Comparison of ENCODE assay signal across 8 cellular contexts in genomic region chr14:101120636-101121398, GRCh38.
DNase-seq lines count a peak whose midpoint lies in the region; ATAC-seq and TF ChIP-seq lines count a peak whose summit lies in the region.

No MANE protein-coding gene starts in this region.

- H3K27ac ChIP-seq in CD8-positive, alpha-beta T cell (ENCODE audit: low read depth, low read length), result no peak overlapping the region
- H3K27ac ChIP-seq in Karpas-422 (ENCODE audit: low read length) (no peak overlapping the region), adrenal gland (peak overlapping the region in 3 of 5 donors; percentile 35 to 78 (median 67))
- H3K27ac ChIP-seq in naive thymus-derived CD4-positive, alpha-beta T cell (ENCODE audit: low read depth, low read length), result no peak overlapping the region

- peak in 2 of 7 experiments; percentile 11 to 48 for DNase-seq in CD8-positive, alpha-beta T cell
- DNase-seq in Karpas-422, result peak; percentile 86
- peak in 6 of 7 donors; percentile 37 to 66 (median 53) for DNase-seq in adrenal gland
- peak in 3 of 9 donors; percentile 5 to 22 (median 8) for DNase-seq in naive thymus-derived CD4-positive, alpha-beta T cell
- no peak for DNase-seq in effector CD4-positive, alpha-beta T cell
- DNase-seq in hepatic stellate cell (ENCODE audit: low spot score), result no peak
- DNase-seq in H4 (ENCODE audit: low spot score), result no peak

- H3K4me1 Mint-ChIP-seq in CD8-positive, alpha-beta T cell (ENCODE audit: low read depth), result peaks cover 16% of the 10 kb centered on the region
- H3K4me1 Mint-ChIP-seq in naive thymus-derived CD4-positive, alpha-beta T cell, result peaks cover 8 to 29% (median 23%) of the 10 kb centered on the region in 7 donors

- H3K4me3 ChIP-seq in CD8-positive, alpha-beta T cell (ENCODE audit: low read depth, low read length), result no peak overlapping the region
- H3K4me3 ChIP-seq in Karpas-422 (ENCODE audit: low read length) (peak overlapping the region; percentile 67), adrenal gland (no peak overlapping the region)
- peak overlapping the region; percentile 20 for H3K4me3 ChIP-seq in naive thymus-derived CD4-positive, alpha-beta T cell (ENCODE audit: low read length)

- peak in 1 of 2 donors; percentile 21 for TF ChIP-seq POLR2A in adrenal gland (IDR thresholded peaks at IDR 0.05)

- H3K9me2 ChIP-seq in Karpas-422 (replicated peaks; ENCODE audit: insufficient read depth, low read length), result no peaks in the 10 kb centered on the region

- WGBS in adrenal gland, 4 donors, result 50 to 71% (median 68%) methylated on average over 3 to 17 of the region's 17 CpGs

- H3K9ac ChIP-seq in Karpas-422 (ENCODE audit: low read length), result peak overlapping the region; percentile 74

- CTCF ChIA-PET in CD8-positive, alpha-beta T cell (lab: Charles Lee), result no interaction called here
- CTCF ChIA-PET in naive thymus-derived CD4-positive, alpha-beta T cell (lab: Charles Lee), result no interaction called here

- H3K27me3 Mint-ChIP-seq in CD8-positive, alpha-beta T cell (ENCODE audit: low read depth), result peaks cover 10% of the 10 kb centered on the region
- H3K27me3 Mint-ChIP-seq in naive thymus-derived CD4-positive, alpha-beta T cell, result peaks cover 0 to 8% (median 0%) of the 10 kb centered on the region in 5 donors

- H3K79me2 ChIP-seq in Karpas-422 (ENCODE audit: low read length), result no peaks in the 10 kb centered on the region

- POLR2A ChIA-PET in CD8-positive, alpha-beta T cell (lab: Charles Lee), result no interaction called here
- POLR2A ChIA-PET in naive thymus-derived CD4-positive, alpha-beta T cell (lab: Charles Lee), result no interaction called here

- ATAC-seq in CD8-positive, alpha-beta T cell, result peak; percentile 29
- ATAC-seq in naive thymus-derived CD4-positive, alpha-beta T cell, result peak; percentile 88
- ATAC-seq in GM19328 (IDR thresholded peaks at IDR 0.05; ENCODE audit: unreplicated experiment), result no peak

- no peaks in the 10 kb centered on the region for H3K36me3 Mint-ChIP-seq in CD8-positive, alpha-beta T cell
- no peaks in the 10 kb centered on the region for H3K36me3 Mint-ChIP-seq in naive thymus-derived CD4-positive, alpha-beta T cell

- H3K27me3 ChIP-seq in CD8-positive, alpha-beta T cell (ENCODE audit: insufficient read depth, low read length), result no peaks in the 10 kb centered on the region
- no peaks in the 10 kb centered on the region for H3K27me3 ChIP-seq in Karpas-422 (ENCODE audit: low read length)
- H3K27me3 ChIP-seq in adrenal gland, result no peaks in the 10 kb centered on the region
- no peaks in the 10 kb centered on the region for H3K27me3 ChIP-seq in naive thymus-derived CD4-positive, alpha-beta T cell (ENCODE audit: control insufficient read depth in 2 of 2, insufficient read depth in 2 of 2, low read length in 2 of 2)

- H3K4me2 ChIP-seq in Karpas-422 (ENCODE audit: low read depth, low read length, poor library complexity, severe bottlenecking), result peak overlapping the region; percentile 58

- no peak for TF ChIP-seq CTCF in CD8-positive, alpha-beta T cell (IDR thresholded peaks at IDR 0.05)
- no peak for TF ChIP-seq CTCF in adrenal gland (IDR thresholded peaks at IDR 0.05)

- peaks cover 11% of the 10 kb centered on the region for H3K4me1 ChIP-seq in CD8-positive, alpha-beta T cell (ENCODE audit: insufficient read depth, low read length)
- H3K4me1 ChIP-seq in Karpas-422 (ENCODE audit: low read length) (peaks cover 19% of the 10 kb centered on the region), adrenal gland (replicated peaks in 1 of 2) (no peaks in the 10 kb centered on the region)
- H3K4me1 ChIP-seq in naive thymus-derived CD4-positive, alpha-beta T cell (ENCODE audit: control insufficient read depth in 2 of 2, insufficient read depth in 2 of 2, low read length in 2 of 2), result peaks cover 0 to 15% of the 10 kb centered on the region in 2 donors

- intact Hi-C loops in CD8-positive, alpha-beta T cell (cut with DNase I, micrococcal nuclease), result no loop called here
- intact Hi-C loops in adrenal gland (cut with DNase I), result no loop called here
- intact Hi-C loops in naive thymus-derived CD4-positive, alpha-beta T cell (cut with micrococcal nuclease), result no loop called here

- H3K9me3 ChIP-seq in CD8-positive, alpha-beta T cell (ENCODE audit: low read length), result no peaks in the 10 kb centered on the region
- H3K9me3 ChIP-seq in Karpas-422 (ENCODE audit: low read length) (no peaks in the 10 kb centered on the region), adrenal gland (replicated peaks in 1 of 3) (no peaks in the 10 kb centered on the region)
- H3K9me3 ChIP-seq in naive thymus-derived CD4-positive, alpha-beta T cell (ENCODE audit: control insufficient read depth in 2 of 3, low read length in 3 of 3), result no peaks in the 10 kb centered on the region

- no peaks in the 10 kb centered on the region for H3K9me3 Mint-ChIP-seq in CD8-positive, alpha-beta T cell
- H3K9me3 Mint-ChIP-seq in naive thymus-derived CD4-positive, alpha-beta T cell, result no peaks in the 10 kb centered on the region

- peak overlapping the region; percentile 27 for H3K27ac Mint-ChIP-seq in CD8-positive, alpha-beta T cell
- peak overlapping the region in 8 of 9 donors; percentile 25 to 75 (median 47) for H3K27ac Mint-ChIP-seq in naive thymus-derived CD4-positive, alpha-beta T cell

- H3K36me3 ChIP-seq in CD8-positive, alpha-beta T cell (ENCODE audit: insufficient read depth, low read length), result no peaks in the 10 kb centered on the region
- H3K36me3 ChIP-seq in Karpas-422 (ENCODE audit: insufficient read depth, low read length) (no peaks in the 10 kb centered on the region), adrenal gland (replicated peaks in 1 of 2) (no peaks in the 10 kb centered on the region)
- H3K36me3 ChIP-seq in naive thymus-derived CD4-positive, alpha-beta T cell (ENCODE audit: control insufficient read depth in 2 of 3, insufficient read depth in 3 of 3, low read length in 3 of 3), result no peaks in the 10 kb centered on the region

- H4K20me1 ChIP-seq in Karpas-422 (ENCODE audit: insufficient read depth, low read depth, low read length), result no peaks in the 10 kb centered on the region

- peak overlapping the region; percentile 92 for H2AFZ ChIP-seq in Karpas-422 (ENCODE audit: low read length)

- peak overlapping the region; percentile 63 for H3K4me3 Mint-ChIP-seq in CD8-positive, alpha-beta T cell
- H3K4me3 Mint-ChIP-seq in naive thymus-derived CD4-positive, alpha-beta T cell, result peak overlapping the region; percentile 53 to 79 (median 71)

Comparison
In these comparisons a context has a peak if more than half of its experiments do, and no peak if none do; other contexts are left out.
1. DNase-seq: peak in Karpas-422 (single experiment) and adrenal gland (6 of 7); none in effector CD4-positive, alpha-beta T cell (single experiment), hepatic stellate cell (single experiment) and H4 (single experiment).
2. H3K27ac ChIP-seq: peak in adrenal gland (3 of 5); none in CD8-positive, alpha-beta T cell (single experiment), Karpas-422 (single experiment) and naive thymus-derived CD4-positive, alpha-beta T cell (single experiment).
3. H3K4me3 ChIP-seq: peak in Karpas-422 (single experiment) and naive thymus-derived CD4-positive, alpha-beta T cell (single experiment); none in CD8-positive, alpha-beta T cell (single experiment) and adrenal gland (0 of 4).